Comparison of ENCODE assay signal across 20 cellular contexts in the genomic region with DNA sequence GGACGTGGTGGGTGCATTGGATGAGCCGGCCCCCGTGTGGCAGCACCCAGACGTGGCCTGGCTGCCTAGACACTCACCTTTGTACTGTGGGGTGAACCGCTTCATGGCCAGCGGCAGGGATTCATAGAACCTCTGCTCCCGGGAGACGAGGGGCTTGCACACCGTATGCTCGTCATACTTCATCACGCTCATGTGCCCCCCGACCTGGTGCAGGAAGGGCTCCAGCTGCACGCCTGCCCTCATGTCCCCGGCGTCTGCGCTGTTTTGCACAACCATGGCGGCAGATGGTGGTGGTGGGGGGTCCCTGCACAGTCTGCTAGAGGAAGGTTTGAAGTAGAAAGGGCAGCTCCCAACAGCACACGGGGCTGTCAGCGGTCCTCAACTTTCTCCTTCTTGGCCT. TPM values are rescaled to one million over a fixed set of nuclear protein-coding genes. Genes with fewer than 3 reads are reported as not detected.
"Had no signal": no experiment of that assay in that cellular context is flagged by ENCODE, and none has a peak within 500 bp of the region (broad histone marks: within the 10 kb centered on the region; RNA-seq: fewer than 3 reads in every experiment).

No MANE protein-coding gene starts in this region.

- H3K36me3 ChIP-seq: Peyer's patch had no signal

- H3K4me1 ChIP-seq: Peyer's patch had no signal

- DNase-seq: activated B cell treated with CpG ODN at 0.5 μM for 24 hours; activated CD4-positive, alpha-beta memory T cell treated with anti-CD3 and anti-CD28 coated beads for 36 hours; activated CD4-positive, alpha-beta T cell treated with anti-CD3 and anti-CD28 coated beads for 1 hour; activated CD4-positive, alpha-beta T cell treated with anti-CD3 and anti-CD28 coated beads, Interleukin-2, amount 10 ng/mL, durations not matched to agents 24 days and 14 days; activated CD8-positive, alpha-beta memory T cell treated with anti-CD3 and anti-CD28 coated beads for 24 hours; activated gamma-delta T cell; activated naive CD4-positive, alpha-beta T cell treated with anti-CD3 and anti-CD28 coated beads for 36 hours; activated T-cell treated with anti-CD3 and anti-CD28 coated beads, Interleukin-2, amount 50 U/mL, for 4 hours; amygdala; Kasumi-1; KBM-7; NCI-H1048; NCI-H1417; NCI-H2029 treated with DMSO at 0.1 percent for 48 hours; NCI-H510A treated with DMSO at 0.1 percent for 48 hours; Peyer's patch; SHP77 treated with DMSO at 0.1 percent for 48 hours had no signal

- ATAC-seq: activated T-cell treated with anti-CD3 and anti-CD28 coated beads, Interleukin-2, amount 50 U/mL, for 4 hours; activated T-helper 17 cell treated with anti-CD3 and anti-CD28 coated beads, Interleukin-2, amount 50 U/mL, for 72 hours had no signal

- H3K27me3 ChIP-seq: Peyer's patch had no signal

- H3K9me3 ChIP-seq: Peyer's patch had no signal

- H3K4me3 ChIP-seq: Peyer's patch had no signal

- H3K27ac ChIP-seq: Peyer's patch, RWPE1 had no signal

RNA-seq across cellular contexts. Expression of gene IP6K3, which starts 11.5 kb away (rescaled TPM):
- total RNA-seq: activated B cell treated with CpG ODN at 0.5 μM for 24 hours; activated CD4-positive, alpha-beta memory T cell treated with anti-CD3 and anti-CD28 coated beads for 36 hours; activated CD4-positive, alpha-beta T cell treated with anti-CD3 and anti-CD28 coated beads, Interleukin-2, amount 10 ng/mL, durations not matched to agents 24 days and 14 days; activated naive CD4-positive, alpha-beta T cell treated with anti-CD3 and anti-CD28 coated beads for 36 hours; activated T-cell treated with anti-CD3 and anti-CD28 coated beads, Interleukin-2, amount 50 U/mL, for 4 hours; activated T-helper 17 cell treated with anti-CD3 and anti-CD28 coated beads, Interleukin-2, amount 50 U/mL, for 72 hours; SK-MEL-5 had no signal
